ENCODE assay signal across 26 cellular contexts in the genomic region with DNA sequence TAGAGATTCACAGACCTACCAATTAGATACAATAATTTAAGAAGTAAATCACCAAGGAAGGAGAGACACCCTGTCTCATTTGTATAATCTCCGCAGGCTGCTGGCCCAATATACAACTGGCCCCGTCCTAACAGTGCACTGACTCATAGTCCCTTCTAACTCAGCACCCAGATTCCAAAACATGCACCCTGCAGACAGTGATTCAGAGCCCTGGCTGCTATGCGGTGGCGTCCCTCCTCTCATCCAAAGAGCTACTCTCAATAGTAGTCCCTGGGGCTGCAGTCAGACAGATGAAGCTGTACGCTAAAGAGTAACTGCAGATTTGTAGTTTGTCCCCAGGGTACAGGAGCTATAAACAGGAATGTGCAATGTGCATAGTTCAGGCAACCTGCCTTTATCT. TPM values are rescaled to one million over a fixed set of nuclear protein-coding genes. Genes with fewer than 3 reads are reported as not detected.
"Had no signal": no experiment of that assay in that cellular context is flagged by ENCODE, and none has a peak within 500 bp of the region (broad histone marks: within the 10 kb centered on the region; RNA-seq: fewer than 3 reads in every experiment).

No MANE protein-coding gene starts in this region.

- DNase-seq: activated CD4-positive, alpha-beta memory T cell treated with anti-CD3 and anti-CD28 coated beads for 36 hours; activated CD4-positive, alpha-beta T cell treated with anti-CD3 and anti-CD28 coated beads for 36 hours; activated CD8-positive, alpha-beta memory T cell treated with anti-CD3 and anti-CD28 coated beads, Interleukin-2, amount 10 ng/mL, durations not matched to agents 7 days and 5 days; activated effector memory CD4-positive, alpha-beta T cell treated with Interleukin-2 at 50 U/mL for 16 hours; activated T-cell treated with anti-CD3 and anti-CD28 coated beads, Interleukin-2, amount 50 U/mL, for 24 hours; amniotic stem cell; dermis blood vessel endothelial cell; effector memory CD8-positive, alpha-beta T cell; head of caudate nucleus; right cardiac atrium; small intestine; stimulated activated CD4-positive, alpha-beta T cell treated with anti-CD3 and anti-CD28 coated beads, Interleukin-4, amount 100 ng/mL, for 24 hours; stimulated activated naive CD4-positive, alpha-beta T cell; T-helper 9 cell; tibial artery had no signal

- H3K36me3 Mint-ChIP-seq: activated CD4-positive, alpha-beta memory T cell treated with anti-CD3 and anti-CD28 coated beads for 36 hours; activated CD8-positive, alpha-beta memory T cell treated with anti-CD3 and anti-CD28 coated beads, Interleukin-2, amount 10 ng/mL, durations not matched to agents 7 days and 5 days had no signal

- H3K4me1 Mint-ChIP-seq: activated CD4-positive, alpha-beta T cell treated with anti-CD3 and anti-CD28 coated beads for 36 hours; activated CD8-positive, alpha-beta memory T cell treated with anti-CD3 and anti-CD28 coated beads, Interleukin-2, amount 10 ng/mL, durations not matched to agents 7 days and 5 days; activated naive CD4-positive, alpha-beta T cell treated with anti-CD3 and anti-CD28 coated beads, Interleukin-2, amount 50 U/mL, for 24 hours; nephron had no signal

- H3K27me3 ChIP-seq: tibial artery had no signal

- ATAC-seq: activated CD4-positive, alpha-beta T cell treated with anti-CD3 and anti-CD28 coated beads for 36 hours; activated CD8-positive, alpha-beta memory T cell treated with anti-CD3 and anti-CD28 coated beads, Interleukin-2, amount 10 ng/mL, durations not matched to agents 7 days and 5 days; effector memory CD8-positive, alpha-beta T cell; right cardiac atrium had no signal

- H3K27ac Mint-ChIP-seq: activated CD4-positive, alpha-beta memory T cell treated with anti-CD3 and anti-CD28 coated beads for 36 hours; activated CD4-positive, alpha-beta T cell treated with anti-CD3 and anti-CD28 coated beads for 36 hours; activated CD8-positive, alpha-beta memory T cell treated with anti-CD3 and anti-CD28 coated beads, Interleukin-2, amount 10 ng/mL, durations not matched to agents 7 days and 5 days; activated naive CD4-positive, alpha-beta T cell treated with anti-CD3 and anti-CD28 coated beads, Interleukin-2, amount 50 U/mL, for 24 hours; activated T-cell treated with anti-CD3 and anti-CD28 coated beads, Interleukin-2, amount 50 U/mL, for 24 hours; effector memory CD8-positive, alpha-beta T cell; nephron had no signal

- H3K27me3 Mint-ChIP-seq: activated CD4-positive, alpha-beta memory T cell treated with anti-CD3 and anti-CD28 coated beads for 36 hours; activated CD4-positive, alpha-beta T cell treated with anti-CD3 and anti-CD28 coated beads for 36 hours; activated CD8-positive, alpha-beta memory T cell treated with anti-CD3 and anti-CD28 coated beads, Interleukin-2, amount 10 ng/mL, durations not matched to agents 7 days and 5 days; effector memory CD8-positive, alpha-beta T cell had no signal

- H3K36me3 ChIP-seq: prostate gland, tibial artery had no signal

- H3K9me3 ChIP-seq: prostate gland, tibial artery had no signal

- H3K4me3 Mint-ChIP-seq: activated CD4-positive, alpha-beta memory T cell treated with anti-CD3 and anti-CD28 coated beads for 36 hours; activated CD4-positive, alpha-beta T cell treated with anti-CD3 and anti-CD28 coated beads for 36 hours; activated CD8-positive, alpha-beta memory T cell treated with anti-CD3 and anti-CD28 coated beads, Interleukin-2, amount 10 ng/mL, durations not matched to agents 7 days and 5 days; activated naive CD4-positive, alpha-beta T cell treated with anti-CD3 and anti-CD28 coated beads, Interleukin-2, amount 50 U/mL, for 24 hours; activated T-cell treated with anti-CD3 and anti-CD28 coated beads, Interleukin-2, amount 50 U/mL, for 24 hours; effector memory CD8-positive, alpha-beta T cell; nephron had no signal

- H3K9me3 Mint-ChIP-seq: activated CD4-positive, alpha-beta memory T cell treated with anti-CD3 and anti-CD28 coated beads for 36 hours; activated T-cell treated with anti-CD3 and anti-CD28 coated beads, Interleukin-2, amount 50 U/mL, for 24 hours had no signal

- H3K27ac ChIP-seq: epithelial cell of prostate, prostate gland, tibial artery, VCaP had no signal

- H3K4me1 ChIP-seq: prostate gland, tibial artery had no signal

- H3K4me3 ChIP-seq: prostate gland, tibial artery had no signal

RNA-seq across cellular contexts. Expression of gene GABRA3, which starts 23.0 kb away (rescaled TPM):
- total RNA-seq: activated CD4-positive, alpha-beta memory T cell treated with anti-CD3 and anti-CD28 coated beads for 36 hours; activated CD4-positive, alpha-beta T cell treated with anti-CD3 and anti-CD28 coated beads for 36 hours; activated CD8-positive, alpha-beta memory T cell treated with anti-CD3 and anti-CD28 coated beads, Interleukin-2, amount 10 ng/mL, durations not matched to agents 7 days and 5 days; chondrocyte; fibroblast of lung; mesenteric fat pad; omental fat pad; subcutaneous adipose tissue had no signal
- polyA plus RNA-seq: fibroblast of lung, liver, right cardiac atrium had no signal
